8 cellular contexts compared by ENCODE assay signal in genomic region chr22:17774206-17774927, GRCh38. TPM values are rescaled to one million over a fixed set of nuclear protein-coding genes. Genes with fewer than 3 reads are reported as not detected.
DNase-seq lines count a peak whose midpoint lies in the region; ATAC-seq and TF ChIP-seq lines count a peak whose summit lies in the region.

BID (minus strand) TSS chr22:17774469; CDS start chr22:17750116, 24,353 bp downstream.

- no peak within 1 kb of the TSS for H2AFZ ChIP-seq in OCI-LY1 (ENCODE audit: low read length)

- no peak for TF ChIP-seq POLR2A in adrenal gland (IDR thresholded peaks at IDR 0.05)

- intact Hi-C loops in adrenal gland (cut with DNase I), result no loop called here
- intact Hi-C loops in left ventricle myocardium superior (cut with micrococcal nuclease), result no loop called here

- H3K4me1 ChIP-seq in ES-I3 (ENCODE audit: insufficient read depth, low read length) (peaks cover 12% of the 10 kb centered on the region; the same call in 1 of the 2 replicates), HAP-1 (peaks cover 5% of the 10 kb centered on the region), OCI-LY1 (ENCODE audit: insufficient read depth, low read length, severe bottlenecking) (peaks cover 70% of the 10 kb centered on the region), adrenal gland (replicated peaks in 1 of 2) (peaks cover 0 to 6% of the 10 kb centered on the region in 2 donors)

- peak; percentile 61 for ATAC-seq in left ventricle myocardium superior

- H3K27ac ChIP-seq in OCI-LY1 (ENCODE audit: low read depth, low read length, poor library complexity, severe bottlenecking), result peak within 1 kb of the TSS; percentile 82
- H3K27ac ChIP-seq in adrenal gland, result peak within 1 kb of the TSS in 2 of 5 donors; percentile 62 to 75

- 0 to 1% (median 0%) methylated on average over 2 to 64 of the region's 64 CpGs for WGBS in adrenal gland, 4 donors

- peak within 1 kb of the TSS; percentile 39 for H3K4me3 ChIP-seq in HAP-1
- H3K4me3 ChIP-seq in OCI-LY1 (ENCODE audit: low read depth, low read length, poor library complexity, severe bottlenecking), result peak within 1 kb of the TSS; percentile 70
- peak within 1 kb of the TSS; percentile 18 to 95 (median 40) for H3K4me3 ChIP-seq in adrenal gland

- H3K9me3 ChIP-seq in ES-I3 (ENCODE audit: control insufficient read depth, insufficient read depth, low read length) (no peaks in the 10 kb centered on the region), HAP-1 (no peaks in the 10 kb centered on the region), OCI-LY1 (ENCODE audit: low read length) (no peaks in the 10 kb centered on the region), adrenal gland (replicated peaks in 1 of 3) (no peaks in the 10 kb centered on the region)

- peaks cover 2% of the 10 kb centered on the region; the same call in 1 of the 2 replicates for H3K79me2 ChIP-seq in OCI-LY1 (ENCODE audit: insufficient read depth, low read length)

- peaks cover 3% of the 10 kb centered on the region; the same call in 1 of the 2 replicates for H3F3A ChIP-seq in OCI-LY1 (ENCODE audit: insufficient read depth, low read length)

- peak within 1 kb of the TSS; percentile 81 for H3K4me2 ChIP-seq in OCI-LY1 (ENCODE audit: low read length)

- in situ Hi-C loops in HAP-1 (cut with MboI; ENCODE audit: low sequenced_read_pairs), result no loop called here

- H3K36me3 ChIP-seq in ES-I3 (ENCODE audit: insufficient read depth, low read length) (no peaks in the 10 kb centered on the region), HAP-1 (replicated peaks) (no peaks in the 10 kb centered on the region), OCI-LY1 (ENCODE audit: insufficient read depth, low read length) (peaks cover 4% of the 10 kb centered on the region; the same call in 1 of the 2 replicates), adrenal gland (replicated peaks in 1 of 2) (no peaks in the 10 kb centered on the region)

- H3K9ac ChIP-seq in ES-I3 (ENCODE audit: low read depth, low read length) (peak within 1 kb of the TSS; percentile 71), OCI-LY1 (ENCODE audit: low read length) (peak within 1 kb of the TSS; percentile 66)

- H3K9me2 ChIP-seq in OCI-LY1 (ENCODE audit: low read depth, low read length), result no peaks in the 10 kb centered on the region

- no peak for TF ChIP-seq CTCF in OCI-LY1 (IDR thresholded peaks at IDR 0.05; ENCODE audit: low read length)
- TF ChIP-seq CTCF in adrenal gland (IDR thresholded peaks at IDR 0.05), result no peak

- H4K20me1 ChIP-seq in OCI-LY1 (ENCODE audit: insufficient read depth, low read length), result no peaks in the 10 kb centered on the region

- H3K27me3 ChIP-seq in HAP-1 (ENCODE audit: low read depth) (no peaks in the 10 kb centered on the region), OCI-LY1 (ENCODE audit: insufficient read depth, low read length) (no peaks in the 10 kb centered on the region), adrenal gland (no peaks in the 10 kb centered on the region)

- DNase-seq in HAP-1 (ENCODE audit: low spot score in 2 of 2) (peak in 1 of 2 experiments; percentile 45), adrenal gland (peak in 2 of 7 donors; percentile 37 to 39), left ventricle myocardium superior (peak; percentile 75), pulmonary artery endothelial cell (ENCODE audit: low read depth, low spot score) (no peak), NCI-H1048 (lab: John Stamatoyannopoulos, UW) (no peak), foreskin melanocyte (no peak)

RNA-seq across cellular contexts. Expression of gene BID, which starts in this region (rescaled TPM):
- total RNA-seq in adrenal gland (10 to 100 TPM in 7 of 8 donors, 1 to 10 TPM in 1; 7.3 to 26.6 (median 15.0) TPM), left ventricle myocardium superior (25.4 TPM), pulmonary artery endothelial cell (48.3 and 65.7 TPM in 2 replicates)
- polyA plus RNA-seq in adrenal gland, result 1 to 10 TPM; 3.8 to 7.3 (median 6.2) TPM
